Comparison of ENCODE assay signal across 7 cellular contexts in the genomic region with DNA sequence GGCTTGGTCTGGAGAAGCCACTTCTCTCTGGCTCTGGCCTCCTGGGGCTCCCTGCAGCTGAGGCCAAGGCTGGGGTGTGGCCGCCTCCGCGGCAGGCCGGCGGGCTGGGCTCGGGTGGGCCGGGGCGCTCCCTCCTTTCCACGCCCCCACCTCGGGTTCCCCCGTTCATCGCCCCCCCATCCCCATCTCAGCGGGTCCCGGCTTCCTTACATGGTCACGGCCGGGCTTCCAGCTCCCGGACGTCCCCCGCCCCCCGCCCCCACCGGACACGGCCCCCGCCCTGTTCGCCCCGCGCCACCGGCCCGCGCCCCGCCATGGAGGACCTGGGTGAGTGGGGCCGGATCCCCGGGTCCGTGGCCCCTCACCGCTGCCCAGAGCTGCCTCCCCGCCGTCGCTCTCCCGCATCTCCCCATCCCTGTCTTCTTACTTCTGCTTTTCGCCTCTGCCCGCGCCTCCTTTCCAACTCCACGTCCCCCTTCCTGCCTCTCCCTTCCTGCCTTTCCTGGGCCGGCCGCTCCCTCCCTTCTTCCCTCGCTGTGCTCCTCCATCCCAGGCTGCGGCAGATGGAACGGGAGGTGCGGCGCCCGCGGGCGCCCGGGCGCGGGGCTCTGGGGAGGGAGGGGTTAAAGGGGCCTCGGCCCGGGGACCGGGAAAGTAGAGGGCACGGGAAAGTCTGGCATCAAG. TPM values are rescaled to one million over a fixed set of nuclear protein-coding genes. Genes with fewer than 3 reads are reported as not detected.
A peak's percentile ranks its signal among the peaks of the same experiment; 100 is the strongest.
DNase-seq lines count a peak whose midpoint lies in the region; ATAC-seq and TF ChIP-seq lines count a peak whose summit lies in the region.

A gene (plus strand): TSS at position 278 of the 684 bp plus-strand sequence. CDS start 37 bp downstream, at position 315.

- WGBS in liver, result 5% methylated on average over 59 of the region's 59 CpGs

- ATAC-seq in thoracic aorta (ENCODE audit: insufficient number of reproducible peaks, low FRiP score, low read depth) (peak; percentile 24), GM21390 (IDR thresholded peaks at IDR 0.05; ENCODE audit: unreplicated experiment) (no peak)

- H3K27me3 ChIP-seq in duodenal mucosa (ENCODE audit: control insufficient read depth in 1 of 2, insufficient read depth in 2 of 2, low read length in 2 of 2), result peaks cover 0 to 5% of the 10 kb centered on the region in 2 donors
- H3K27me3 ChIP-seq in liver (ENCODE audit: control insufficient read depth in 4 of 4, insufficient read depth in 4 of 4, low read length in 3 of 4), result no peaks in the 10 kb centered on the region
- H3K27me3 ChIP-seq in thoracic aorta (replicated peaks; ENCODE audit: insufficient read depth), result no peaks in the 10 kb centered on the region

- in situ Hi-C loops in GM13977 (cut with MboI; ENCODE audit: low pct_unique_long_range_greater_than_20kb, low sequenced_read_pairs, unreplicated experiment), result loop anchor here (25.0 kb wide), 1 partner anchor 390 kb away; a partner anchor contains a TSS

- H3K9ac ChIP-seq in duodenal mucosa (ENCODE audit: low read depth in 1 of 2, low read length in 2 of 2) (peak within 1 kb of the TSS; percentile 57 to 60), liver (ENCODE audit: low read depth in 1 of 2, low read length in 2 of 2) (peak within 1 kb of the TSS in 1 of 2 donors; percentile 47)

- peaks cover 4 to 34% of the 10 kb centered on the region in 2 donors for H3K4me1 ChIP-seq in duodenal mucosa (ENCODE audit: control insufficient read depth in 1 of 2, insufficient read depth in 2 of 2, low read length in 2 of 2)
- peaks cover 5 to 22% (median 16%) of the 10 kb centered on the region in 4 donors for H3K4me1 ChIP-seq in liver (ENCODE audit: control insufficient read depth in 4 of 4, insufficient read depth in 4 of 4, low read length in 3 of 4)
- H3K4me1 ChIP-seq in thoracic aorta (ENCODE audit: control insufficient read depth in 1 of 2, low read depth in 2 of 2), result peaks cover 13 to 30% of the 10 kb centered on the region in 2 donors

- DNase-seq in GM13977 (ENCODE audit: low spot score), result peak; percentile 61
- peak; percentile 47 for DNase-seq in OCI-M1 (lab: John Stamatoyannopoulos, UW)
- no peak for DNase-seq in thoracic aorta (ENCODE audit: low spot score)
- DNase-seq in NCI-H2081 treated with DMSO at 0.1 percent for 48 hours (lab: John Stamatoyannopoulos, UW), result no peak

- H3K4me3 ChIP-seq in duodenal mucosa (ENCODE audit: low read depth in 1 of 2, low read length in 2 of 2) (peak within 1 kb of the TSS; percentile 54 to 71), liver (ENCODE audit: low read depth in 1 of 3, low read length in 3 of 3) (peak within 1 kb of the TSS in 2 of 3 donors; percentile 17 to 57), thoracic aorta (peak within 1 kb of the TSS; percentile 100)

- peak within 1 kb of the TSS; percentile 74 for H3K27ac ChIP-seq in duodenal mucosa (ENCODE audit: low read depth, low read length)
- peak within 1 kb of the TSS; percentile 61 to 82 for H3K27ac ChIP-seq in liver (ENCODE audit: low read depth in 1 of 2, low read length in 2 of 2)
- peak within 1 kb of the TSS; percentile 100 for H3K27ac ChIP-seq in thoracic aorta

- H3K9me3 ChIP-seq in duodenal mucosa (ENCODE audit: control insufficient read depth in 1 of 2, low read length in 2 of 2), result no peaks in the 10 kb centered on the region
- no peaks in the 10 kb centered on the region for H3K9me3 ChIP-seq in liver (ENCODE audit: control insufficient read depth in 4 of 4, low read length in 3 of 4)
- no peaks in the 10 kb centered on the region for H3K9me3 ChIP-seq in thoracic aorta

- no peak for TF ChIP-seq RAD21 in liver (IDR thresholded peaks at IDR 0.05)

- peaks cover 0 to 8% of the 10 kb centered on the region in 2 donors for H3K36me3 ChIP-seq in duodenal mucosa (ENCODE audit: control insufficient read depth in 1 of 2, insufficient read depth in 2 of 2, low read length in 2 of 2)
- peaks cover 0 to 3% (median 0%) of the 10 kb centered on the region in 4 donors for H3K36me3 ChIP-seq in liver (ENCODE audit: control insufficient read depth in 4 of 4, insufficient read depth in 3 of 4, low read depth in 1 of 4, low read length in 3 of 4)
- H3K36me3 ChIP-seq in thoracic aorta, result peaks cover 38% of the 10 kb centered on the region

- TF ChIP-seq CTCF in GM13977 (IDR thresholded peaks at IDR 0.05; ENCODE audit: extremely low read depth, insufficient read depth, missing control alignments) (no peak), liver (IDR thresholded peaks at IDR 0.05; ENCODE audit: low read depth, low read length, missing input control) (no peak), thoracic aorta (IDR thresholded peaks at IDR 0.05) (no peak)

TF ChIP-seq in liver, 16 proteins besides CTCF, POLR2A, EP300 and RAD21:
- TF ChIP-seq, protein P1, sequence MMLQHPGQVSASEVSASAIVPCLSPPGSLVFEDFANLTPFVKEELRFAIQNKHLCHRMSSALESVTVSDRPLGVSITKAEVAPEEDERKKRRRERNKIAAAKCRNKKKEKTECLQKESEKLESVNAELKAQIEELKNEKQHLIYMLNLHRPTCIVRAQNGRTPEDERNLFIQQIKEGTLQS (IDR thresholded peaks at IDR 0.05), result no peak
- TF ChIP-seq, protein P2, sequence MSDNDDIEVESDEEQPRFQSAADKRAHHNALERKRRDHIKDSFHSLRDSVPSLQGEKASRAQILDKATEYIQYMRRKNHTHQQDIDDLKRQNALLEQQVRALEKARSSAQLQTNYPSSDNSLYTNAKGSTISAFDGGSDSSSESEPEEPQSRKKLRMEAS (IDR thresholded peaks at IDR 0.05), result no peak
- TF ChIP-seq, protein P3, sequence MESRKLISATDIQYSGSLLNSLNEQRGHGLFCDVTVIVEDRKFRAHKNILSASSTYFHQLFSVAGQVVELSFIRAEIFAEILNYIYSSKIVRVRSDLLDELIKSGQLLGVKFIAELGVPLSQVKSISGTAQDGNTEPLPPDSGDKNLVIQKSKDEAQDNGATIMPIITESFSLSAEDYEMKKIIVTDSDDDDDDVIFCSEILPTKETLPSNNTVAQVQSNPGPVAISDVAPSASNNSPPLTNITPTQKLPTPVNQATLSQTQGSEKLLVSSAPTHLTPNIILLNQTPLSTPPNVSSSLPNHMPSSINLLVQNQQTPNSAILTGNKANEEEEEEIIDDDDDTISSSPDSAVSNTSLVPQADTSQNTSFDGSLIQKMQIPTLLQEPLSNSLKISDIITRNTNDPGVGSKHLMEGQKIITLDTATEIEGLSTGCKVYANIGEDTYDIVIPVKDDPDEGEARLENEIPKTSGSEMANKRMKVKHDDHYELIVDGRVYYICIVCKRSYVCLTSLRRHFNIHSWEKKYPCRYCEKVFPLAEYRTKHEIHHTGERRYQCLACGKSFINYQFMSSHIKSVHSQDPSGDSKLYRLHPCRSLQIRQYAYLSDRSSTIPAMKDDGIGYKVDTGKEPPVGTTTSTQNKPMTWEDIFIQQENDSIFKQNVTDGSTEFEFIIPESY (IDR thresholded peaks at IDR 0.05), result no peak
- TF ChIP-seq SP1 (IDR thresholded peaks at IDR 0.05) (no peak), FOXA1 (IDR thresholded peaks at IDR 0.05) (no peak), GABPA (IDR thresholded peaks at IDR 0.05 in 1 of 2, conservative IDR thresholded peaks at IDR 0.05 in 1 of 2) (no peak), TAF1 (conservative IDR thresholded peaks at IDR 0.05) (no peak), FOXA2 (IDR thresholded peaks at IDR 0.05) (no peak), HNF4G (IDR thresholded peaks at IDR 0.05) (no peak), RXRA (IDR thresholded peaks at IDR 0.05) (no peak), EGR1 (IDR thresholded peaks at IDR 0.05; ENCODE audit: low read depth in 2 of 2) (no peak), HNF4A (conservative IDR thresholded peaks at IDR 0.05) (no peak), JUND (IDR thresholded peaks at IDR 0.05) (no peak), NR2F2 (IDR thresholded peaks at IDR 0.05) (no peak), YY1 (IDR thresholded peaks at IDR 0.05) (no peak)
- TF ChIP-seq, protein P4, sequence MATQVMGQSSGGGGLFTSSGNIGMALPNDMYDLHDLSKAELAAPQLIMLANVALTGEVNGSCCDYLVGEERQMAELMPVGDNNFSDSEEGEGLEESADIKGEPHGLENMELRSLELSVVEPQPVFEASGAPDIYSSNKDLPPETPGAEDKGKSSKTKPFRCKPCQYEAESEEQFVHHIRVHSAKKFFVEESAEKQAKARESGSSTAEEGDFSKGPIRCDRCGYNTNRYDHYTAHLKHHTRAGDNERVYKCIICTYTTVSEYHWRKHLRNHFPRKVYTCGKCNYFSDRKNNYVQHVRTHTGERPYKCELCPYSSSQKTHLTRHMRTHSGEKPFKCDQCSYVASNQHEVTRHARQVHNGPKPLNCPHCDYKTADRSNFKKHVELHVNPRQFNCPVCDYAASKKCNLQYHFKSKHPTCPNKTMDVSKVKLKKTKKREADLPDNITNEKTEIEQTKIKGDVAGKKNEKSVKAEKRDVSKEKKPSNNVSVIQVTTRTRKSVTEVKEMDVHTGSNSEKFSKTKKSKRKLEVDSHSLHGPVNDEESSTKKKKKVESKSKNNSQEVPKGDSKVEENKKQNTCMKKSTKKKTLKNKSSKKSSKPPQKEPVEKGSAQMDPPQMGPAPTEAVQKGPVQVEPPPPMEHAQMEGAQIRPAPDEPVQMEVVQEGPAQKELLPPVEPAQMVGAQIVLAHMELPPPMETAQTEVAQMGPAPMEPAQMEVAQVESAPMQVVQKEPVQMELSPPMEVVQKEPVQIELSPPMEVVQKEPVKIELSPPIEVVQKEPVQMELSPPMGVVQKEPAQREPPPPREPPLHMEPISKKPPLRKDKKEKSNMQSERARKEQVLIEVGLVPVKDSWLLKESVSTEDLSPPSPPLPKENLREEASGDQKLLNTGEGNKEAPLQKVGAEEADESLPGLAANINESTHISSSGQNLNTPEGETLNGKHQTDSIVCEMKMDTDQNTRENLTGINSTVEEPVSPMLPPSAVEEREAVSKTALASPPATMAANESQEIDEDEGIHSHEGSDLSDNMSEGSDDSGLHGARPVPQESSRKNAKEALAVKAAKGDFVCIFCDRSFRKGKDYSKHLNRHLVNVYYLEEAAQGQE (IDR thresholded peaks at IDR 0.05), result no peak

RNA-seq across cellular contexts. Expression of the gene that starts here (rescaled TPM):
- 1 to 10 TPM; 4.2 to 6.8 TPM for total RNA-seq in liver
- 1 to 10 TPM; 4.9 to 8.3 TPM for polyA plus RNA-seq in liver
- total RNA-seq in thoracic aorta, result 100 to 1,000 TPM; 192 to 231 TPM

Comparison
In these comparisons a context has a peak if more than half of its experiments do, and no peak if none do; other contexts are left out.
1. RNA of the gene that starts here (total RNA-seq): 192 to 231 TPM in thoracic aorta; 4.2 to 6.8 TPM in liver; every median in the first group is over 10 times any median in the second.
2. DNase-seq: peak in GM13977 (single experiment) and OCI-M1 (single experiment); none in thoracic aorta (single experiment) and NCI-H2081 treated with DMSO at 0.1 percent for 48 hours (single experiment).
3. H3K4me3 ChIP-seq: peak in every context shown above with its lines; median percentile 100 in thoracic aorta; 62 in duodenal mucosa; 37 in liver.
4. Peak in every context shown above with its lines, with median percentiles within 50 percentile points of each other: H3K27ac ChIP-seq.